Comparison of ENCODE assay signal across 8 cellular contexts in genomic region chr15:78750974-78751601, GRCh38.
DNase-seq lines count a peak whose midpoint lies in the region; ATAC-seq and FAIRE-seq lines count a peak whose summit lies in the region.
"Not testable (repeated sequence)": the region's sequence is repeated elsewhere in the genome, so short reads cannot be mapped to it uniquely, and the experiment has no call there.

No MANE protein-coding gene starts in this region.

- not testable (repeated sequence) for H3K79me2 ChIP-seq in mesendoderm (ENCODE audit: control insufficient read depth, insufficient read depth, low read length)

- H3K27ac ChIP-seq in effector memory CD4-positive, alpha-beta T cell (ENCODE audit: insufficient read depth, low read length, poor library complexity, severe bottlenecking); mesendoderm (ENCODE audit: low read depth, low read length): not testable (repeated sequence)

- H3K4me2 ChIP-seq in mesendoderm (ENCODE audit: low read length) = not testable (repeated sequence)

- not testable (repeated sequence) for H3K27me3 ChIP-seq in effector memory CD4-positive, alpha-beta T cell (replicated peaks; ENCODE audit: control insufficient read depth, insufficient read depth, low read length, poor library complexity, severe bottlenecking); mesendoderm (ENCODE audit: insufficient read depth, low read length, poor library complexity)

- H3K56ac ChIP-seq in mesendoderm (ENCODE audit: low read length) = not testable (repeated sequence)

- H4K8ac ChIP-seq in mesendoderm (ENCODE audit: low read depth, low read length) = not testable (repeated sequence)

- FAIRE-seq in HTR-8/SVneo (lab: Jason Lieb, UNC) = peak; percentile 87

- in situ Hi-C loops in Caki2 (cut with HindIII; ENCODE audit: low pct_unique_long_range_greater_than_20kb, low sequenced_read_pairs) = not testable (repeated sequence)

- no CpG with 5 or more reads among the region's 28 CpGs for WGBS in mesendoderm (ENCODE audit: extremely low coverage, insufficient coverage, low lambda C conversion rate)

- not testable (repeated sequence) for H2BK120ac ChIP-seq in mesendoderm (ENCODE audit: low read depth, low read length)

- peak; percentile 73 for ATAC-seq in GM21526 (IDR thresholded peaks at IDR 0.05; ENCODE audit: low FRiP score, unreplicated experiment)

- H4K5ac ChIP-seq in mesendoderm (ENCODE audit: low read length) = not testable (repeated sequence)

- H3K23ac ChIP-seq in mesendoderm (ENCODE audit: low read length) = not testable (repeated sequence)

- not testable (repeated sequence) for H2BK5ac ChIP-seq in mesendoderm (ENCODE audit: low read length)

- peak; percentile 78 for DNase-seq in Caki2 (ENCODE audit: low read depth)
- peak; percentile 63 for DNase-seq in HTR-8/SVneo (ENCODE audit: insufficient read length, low spot score)
- DNase-seq in NOMO-1 (lab: John Stamatoyannopoulos, UW; ENCODE audit: unreplicated experiment in 2 of 2) = peak; percentile 69 to 88
- DNase-seq in activated CD8-positive, alpha-beta memory T cell treated with anti-CD3 and anti-CD28 coated beads for 48 hours (ENCODE audit: low read depth in 2 of 3, low spot score in 2 of 3) = peak; percentile 74 to 90 (median 86)
- peak; percentile 78 to 88 (median 88) for DNase-seq in effector memory CD4-positive, alpha-beta T cell
- DNase-seq in mesendoderm = peak; percentile 90
- DNase-seq in stimulated activated CD8-positive, alpha-beta memory T cell treated with anti-CD3 and anti-CD28 coated beads, Interleukin-15, amount 100 ng/mL, for 1 hour (ENCODE audit: low read depth) = peak; percentile 79

- H3K4me1 ChIP-seq in effector memory CD4-positive, alpha-beta T cell (ENCODE audit: control insufficient read depth, insufficient read depth, low read length, poor library complexity, severe bottlenecking); mesendoderm (ENCODE audit: control insufficient read depth, low read depth, low read length): not testable (repeated sequence)

- H3K36me3 ChIP-seq in effector memory CD4-positive, alpha-beta T cell (ENCODE audit: control insufficient read depth, insufficient read depth, low read length); mesendoderm (ENCODE audit: control insufficient read depth, insufficient read depth, low read length): not testable (repeated sequence)

- H2AK5ac ChIP-seq in mesendoderm (ENCODE audit: low read length) = not testable (repeated sequence)

- H2BK15ac ChIP-seq in mesendoderm (replicated peaks; ENCODE audit: low read depth) = not testable (repeated sequence)

- not testable (repeated sequence) for H3K4ac ChIP-seq in mesendoderm (ENCODE audit: low read depth, low read length)

- not testable (repeated sequence) for H3K9me3 ChIP-seq in effector memory CD4-positive, alpha-beta T cell (ENCODE audit: control insufficient read depth, low read length)

- H3K4me3 ChIP-seq in effector memory CD4-positive, alpha-beta T cell (ENCODE audit: insufficient read depth, low read depth, low read length, poor library complexity, severe bottlenecking); mesendoderm (ENCODE audit: low read length): not testable (repeated sequence)

- not testable (repeated sequence) for H3K79me1 ChIP-seq in mesendoderm (ENCODE audit: low read length)

- H3K18ac ChIP-seq in mesendoderm (ENCODE audit: low read length) = not testable (repeated sequence)

- H3K9ac ChIP-seq in mesendoderm (ENCODE audit: low read length) = not testable (repeated sequence)
